6 cellular contexts compared by ENCODE assay signal in genomic region chr4:16524379-16524778, GRCh38.
"Had no signal": no experiment of that assay in that cellular context is flagged by ENCODE, and none has a peak within 500 bp of the region (broad histone marks: within the 10 kb centered on the region; RNA-seq: fewer than 3 reads in every experiment).

No MANE protein-coding gene starts in this region.

- H3K27ac Mint-ChIP-seq: H9, IgD-negative memory B cell had no signal

- H3K4me3 Mint-ChIP-seq: H9 had no signal

- H3K9me3 Mint-ChIP-seq: H9 had no signal

- H3K4me1 Mint-ChIP-seq: IgD-negative memory B cell had no signal

- H3K27ac ChIP-seq: KMS-11 had no signal

- H3K36me3 Mint-ChIP-seq: IgD-negative memory B cell had no signal

- H3K27me3 Mint-ChIP-seq: IgD-negative memory B cell had no signal

- FAIRE-seq: HTR-8/SVneo had no signal

- DNase-seq: GOT3, H9, KBM-7 had no signal
